Comparison of ENCODE assay signal across 9 cellular contexts in genomic region chr7:11373546-11374142, GRCh38.
DNase-seq lines count a peak whose midpoint lies in the region; ATAC-seq and TF ChIP-seq lines count a peak whose summit lies in the region.
"Had no signal": no experiment of that assay in that cellular context is flagged by ENCODE, and none has a peak within 500 bp of the region (broad histone marks: within the 10 kb centered on the region; RNA-seq: fewer than 3 reads in every experiment).

No MANE protein-coding gene starts in this region.

- H3K27ac ChIP-seq in 22Rv1 = no peak overlapping the region
- no peak overlapping the region for H3K27ac ChIP-seq in CD8-positive, alpha-beta memory T cell (ENCODE audit: low read depth, low read length)

- intact Hi-C loops in lower leg skin (cut with DNase I; ENCODE audit: low total_unique reads) = no loop called here

- peak; percentile 9 for DNase-seq in NCI-H446 treated with DMSO at 0.1 percent for 48 hours (lab: John Stamatoyannopoulos, UW)
- no peak for DNase-seq in endothelial cell (ENCODE audit: low spot score)
- DNase-seq in lower leg skin (ENCODE audit: low spot score in 2 of 2) = no peak
- no peak for DNase-seq in CD8-positive, alpha-beta memory T cell
- no peak for DNase-seq in effector memory CD8-positive, alpha-beta T cell
- DNase-seq: T-helper 17 cell had no signal

- no peaks in the 10 kb centered on the region for H3K27me3 Mint-ChIP-seq in endothelial cell (ENCODE audit: unreplicated experiment)
- peaks cover 0 to 2% of the 10 kb centered on the region in 2 donors for H3K27me3 Mint-ChIP-seq in CD8-positive, alpha-beta memory T cell
- H3K27me3 Mint-ChIP-seq in effector memory CD8-positive, alpha-beta T cell = no peaks in the 10 kb centered on the region

- CTCF ChIA-PET in CD8-positive, alpha-beta memory T cell (lab: Charles Lee) = no interaction called here

- no peaks in the 10 kb centered on the region for H3K9me3 ChIP-seq in CD8-positive, alpha-beta memory T cell (ENCODE audit: low read length)

- 72 to 75% methylated on average over 2 of the region's 2 CpGs for WGBS in lower leg skin, 2 donors

- H3K9me3 Mint-ChIP-seq in endothelial cell (ENCODE audit: unreplicated experiment) = no peaks in the 10 kb centered on the region
- no peaks in the 10 kb centered on the region for H3K9me3 Mint-ChIP-seq in CD8-positive, alpha-beta memory T cell
- no peaks in the 10 kb centered on the region for H3K9me3 Mint-ChIP-seq in effector memory CD8-positive, alpha-beta T cell

- no peaks in the 10 kb centered on the region for H3K36me3 ChIP-seq in CD8-positive, alpha-beta memory T cell (ENCODE audit: insufficient read depth, low read length)

- peaks cover 2% of the 10 kb centered on the region for H3K4me1 Mint-ChIP-seq in endothelial cell (ENCODE audit: unreplicated experiment)
- H3K4me1 Mint-ChIP-seq in CD8-positive, alpha-beta memory T cell = no peaks in the 10 kb centered on the region
- no peaks in the 10 kb centered on the region for H3K4me1 Mint-ChIP-seq in effector memory CD8-positive, alpha-beta T cell (ENCODE audit: low read depth in 2 of 2)
- H3K4me1 Mint-ChIP-seq: T-helper 17 cell had no signal

- H3K27ac Mint-ChIP-seq in endothelial cell (ENCODE audit: unreplicated experiment) = no peak overlapping the region
- no peak overlapping the region for H3K27ac Mint-ChIP-seq in CD8-positive, alpha-beta memory T cell
- H3K27ac Mint-ChIP-seq in effector memory CD8-positive, alpha-beta T cell = no peak overlapping the region
- H3K27ac Mint-ChIP-seq: T-helper 17 cell had no signal

- POLR2A ChIA-PET in CD8-positive, alpha-beta memory T cell (lab: Charles Lee) = no interaction called here

- H3K4me3 Mint-ChIP-seq in endothelial cell (ENCODE audit: unreplicated experiment) = no peak overlapping the region
- H3K4me3 Mint-ChIP-seq in CD8-positive, alpha-beta memory T cell = no peak overlapping the region
- H3K4me3 Mint-ChIP-seq in effector memory CD8-positive, alpha-beta T cell = no peak overlapping the region
- H3K4me3 Mint-ChIP-seq: T-helper 17 cell had no signal

- no peaks in the 10 kb centered on the region for H3K27me3 ChIP-seq in CD8-positive, alpha-beta memory T cell (ENCODE audit: insufficient read depth, low read length, poor library complexity, severe bottlenecking)

- ATAC-seq in effector memory CD8-positive, alpha-beta T cell (replicated peaks) = no peak
- no peak for ATAC-seq in GM21529 (IDR thresholded peaks at IDR 0.05; ENCODE audit: unreplicated experiment)
- ATAC-seq: T-helper 17 cell had no signal

- H3K4me1 ChIP-seq in CD8-positive, alpha-beta memory T cell (ENCODE audit: insufficient read depth, low read length) = no peaks in the 10 kb centered on the region

- H3K36me3 Mint-ChIP-seq in endothelial cell (ENCODE audit: low read depth, unreplicated experiment) = no peaks in the 10 kb centered on the region
- no peaks in the 10 kb centered on the region for H3K36me3 Mint-ChIP-seq in CD8-positive, alpha-beta memory T cell
- H3K36me3 Mint-ChIP-seq in effector memory CD8-positive, alpha-beta T cell (ENCODE audit: insufficient read depth) = no peaks in the 10 kb centered on the region

- TF ChIP-seq POLR2A in lower leg skin (IDR thresholded peaks at IDR 0.05) = no peak

- TF ChIP-seq CTCF in 22Rv1 (IDR thresholded peaks at IDR 0.05) (peak; percentile 90), GM12873 (IDR thresholded peaks at IDR 0.05; ENCODE audit: insufficient read depth, low read depth, low read length, missing control alignments) (peak; percentile 40), endothelial cell (IDR thresholded peaks at IDR 0.05; ENCODE audit: unreplicated experiment) (peak; percentile 73), lower leg skin (IDR thresholded peaks at IDR 0.05) (no peak)

- H3K4me3 ChIP-seq in lower leg skin (ENCODE audit: low read depth, poor library complexity, severe bottlenecking) = no peak overlapping the region
- no peak overlapping the region for H3K4me3 ChIP-seq in CD8-positive, alpha-beta memory T cell (ENCODE audit: low read length)

Comparison
In these comparisons a context has a peak if more than half of its experiments do, and no peak if none do; other contexts are left out.
1. CTCF ChIP-seq: peak in 22Rv1 (single experiment), GM12873 (single experiment) and endothelial cell (single experiment); none in lower leg skin (0 of 3).